Comparison of ENCODE assay signal across 2 cellular contexts in genomic region chr14:52949249-52949648, GRCh38.
TF ChIP-seq lines count a peak whose summit lies in the region.

No MANE protein-coding gene starts in this region.

TF ChIP-seq in K562, 482 proteins besides CTCF, POLR2A, EP300 and RAD21:
- TF ChIP-seq CGGBP1 (CRISPR knock-in tag; IDR thresholded peaks at IDR 0.05) (no peak), BMI1 (IDR thresholded peaks at IDR 0.05; ENCODE audit: low read length) (0 out of 2 replicates have a peak, but pooled peaks have one; percentile 4), ATF1 (CRISPR knock-in tag; IDR thresholded peaks at IDR 0.05) (no peak), ATF1 (tag; IDR thresholded peaks at IDR 0.05) (no peak), CBX2 (IDR thresholded peaks at IDR 0.05; ENCODE audit: insufficient read depth, low read length, poor library complexity, severe bottlenecking) (peak; percentile 81), CBX8 (IDR thresholded peaks at IDR 0.05; ENCODE audit: borderline replicate concordance, extremely low read depth, low read depth, low read length, poor library complexity, severe bottlenecking) (peak; percentile 53)

TF ChIP-seq in HepG2, 621 proteins besides CTCF, POLR2A, EP300 and RAD21:
- TF ChIP-seq ETV5 (CRISPR knock-in tag; IDR thresholded peaks at IDR 0.05; ENCODE audit: borderline replicate concordance) (no peak), ZNF816 (CRISPR knock-in tag; IDR thresholded peaks at IDR 0.05; ENCODE audit: borderline replicate concordance) (0 out of 2 replicates have a peak, but pooled peaks have one; percentile 3)
